1 cellular context compared by ENCODE assay signal in genomic region chr2:101135412-101136296, GRCh38.
TF ChIP-seq lines count a peak whose summit lies in the region.

No MANE protein-coding gene starts in this region.

TF ChIP-seq in HepG2, 621 proteins besides CTCF, POLR2A, EP300 and RAD21 (continued from another document and continues in another):
- TF ChIP-seq ZNF407 (CRISPR knock-in tag; IDR thresholded peaks at IDR 0.05; ENCODE audit: not compliant biosample characterization) (no peak), HOMEZ (CRISPR knock-in tag; IDR thresholded peaks at IDR 0.05; ENCODE audit: low read depth) (peak; percentile 79; the same call in 1 of the 2 replicates), ZNF460 (CRISPR knock-in tag; IDR thresholded peaks at IDR 0.05; ENCODE audit: borderline replicate concordance) (peak; percentile 80), PAXIP1 (CRISPR knock-in tag; conservative IDR thresholded peaks at IDR 0.05) (0 out of 2 replicates have a peak, but pooled peaks have one; percentile 20), HNF1B (CRISPR knock-in tag; IDR thresholded peaks at IDR 0.05) (0 out of 2 replicates have a peak, but pooled peaks have one; percentile 17), PHF21A (CRISPR knock-in tag; IDR thresholded peaks at IDR 0.05) (no peak), AKNA (CRISPR knock-in tag; IDR thresholded peaks at IDR 0.05; ENCODE audit: borderline replicate concordance) (no peak), THAP9 (CRISPR knock-in tag; IDR thresholded peaks at IDR 0.05; ENCODE audit: borderline replicate concordance) (0 out of 2 replicates have a peak, but pooled peaks have one; percentile 47), MED8 (CRISPR knock-in tag; IDR thresholded peaks at IDR 0.05; ENCODE audit: insufficient replicate concordance) (no peak), ZNF644 (CRISPR knock-in tag; IDR thresholded peaks at IDR 0.05; ENCODE audit: low read depth) (peak; percentile 55; the same call in 1 of the 2 replicates), ZNF383 (CRISPR knock-in tag; IDR thresholded peaks at IDR 0.05; ENCODE audit: borderline replicate concordance) (no peak), SP4 (CRISPR knock-in tag; IDR thresholded peaks at IDR 0.05) (no peak), ZBTB34 (CRISPR knock-in tag; IDR thresholded peaks at IDR 0.05) (no peak), DRAP1 (CRISPR knock-in tag; IDR thresholded peaks at IDR 0.05) (peak; percentile 38; the same call in 1 of the 2 replicates), ZNF282 (IDR thresholded peaks at IDR 0.05; ENCODE audit: partially characterized antibody) (no peak), ZNF770 (CRISPR knock-in tag; IDR thresholded peaks at IDR 0.05) (peak; percentile 81), SOX13 (IDR thresholded peaks at IDR 0.05) (no peak), SOX13 (CRISPR knock-in tag; conservative IDR thresholded peaks at IDR 0.05 in 1 of 2, IDR thresholded peaks at IDR 0.05 in 1 of 2) (0 out of 4 replicates have a peak, but pooled peaks of 1 of the 2 experiments have one; percentile 12), ZNF614 (CRISPR knock-in tag; IDR thresholded peaks at IDR 0.05; ENCODE audit: borderline replicate concordance) (no peak), NKX3-1 (CRISPR knock-in tag; IDR thresholded peaks at IDR 0.05) (no peak)
